In the genomic region with DNA sequence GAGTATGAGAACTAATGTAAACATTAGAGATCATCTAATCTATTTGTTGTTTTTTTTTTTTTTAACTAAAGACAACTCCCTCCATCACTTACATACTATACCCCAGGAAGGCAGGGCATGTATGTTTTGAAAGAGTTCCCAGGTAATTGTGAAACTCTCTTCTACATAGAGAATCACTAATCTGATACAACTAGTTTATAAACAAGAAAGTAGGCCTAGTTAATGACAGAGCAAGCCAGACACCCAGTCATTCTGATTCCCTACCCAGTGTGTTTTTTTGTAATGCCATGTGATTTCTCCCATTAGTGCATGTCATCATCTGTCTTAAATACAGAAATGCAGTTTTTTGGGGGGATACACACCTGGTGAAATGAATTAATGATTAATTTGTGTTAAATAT, we compare ENCODE assay signal across 26 cellular contexts.
"Had no signal": no experiment of that assay in that cellular context is flagged by ENCODE, and none has a peak within 500 bp of the region (broad histone marks: within the 10 kb centered on the region; RNA-seq: fewer than 3 reads in every experiment).

No MANE protein-coding gene starts in this region.

- H3K9me3 Mint-ChIP-seq: WTC11 had no signal

- DNase-seq: activated CD4-positive, alpha-beta T cell treated with anti-CD3 and anti-CD28 coated beads for 48 hours; activated CD4-positive, alpha-beta T cell treated with anti-CD3 and anti-CD28 coated beads, Interleukin-2, amount 50 U/mL, for 4 hours; activated CD4-positive, CD25-positive, alpha-beta regulatory T cell treated with anti-CD3 and anti-CD28 coated beads, Interleukin-2, amount 50 U/mL, for 72 hours; activated CD8-positive, alpha-beta memory T cell treated with anti-CD3 and anti-CD28 coated beads, Interleukin-2, amount 50 U/mL, for 48 hours; activated CD8-positive, alpha-beta T cell treated with anti-CD3 and anti-CD28 coated beads, Interleukin-2, amount 10 ng/mL, durations not matched to agents 7 days and 5 days; activated effector memory CD4-positive, alpha-beta T cell treated with anti-CD3 and anti-CD28 coated beads, Interleukin-2, amount 50 U/mL, for 16 hours; activated naive CD4-positive, alpha-beta T cell treated with Interleukin-2 at 50 U/mL for 16 hours; activated T-cell treated with anti-CD3 and anti-CD28 coated beads, Interleukin-2, amount 50 U/mL, for 1 hour; amniotic stem cell; brain microvascular endothelial cell; cerebellar nuclear complex; MM.1S; NCI-H1105; NCI-H1436; NCI-H187; NCI-H2081; NCI-H510A treated with DMSO at 0.1 percent for 48 hours; NCI-H69; NK-92 treated with Interleukin-12 subunit alpha and Interleukin-12 subunit beta, amount 100 ng/mL, for 24 hours; Peyer's patch; SHP77; T-helper 17 cell; T-helper 9 cell had no signal

- H3K4me1 Mint-ChIP-seq: WTC11 had no signal

- H3K27ac Mint-ChIP-seq: activated CD8-positive, alpha-beta T cell treated with anti-CD3 and anti-CD28 coated beads, Interleukin-2, amount 10 ng/mL, durations not matched to agents 7 days and 5 days; WTC11 had no signal

- H3K4me3 ChIP-seq: cardiac muscle cell, Peyer's patch, SJSA1 had no signal

- H3K27me3 Mint-ChIP-seq: T-helper 17 cell had no signal

- H3K4me3 Mint-ChIP-seq: activated CD8-positive, alpha-beta T cell treated with anti-CD3 and anti-CD28 coated beads, Interleukin-2, amount 10 ng/mL, durations not matched to agents 7 days and 5 days; T-helper 17 cell; WTC11 had no signal
